8 cellular contexts compared by ENCODE assay signal in genomic region chr7:138459300-138460175, GRCh38. TPM values are rescaled to one million over a fixed set of nuclear protein-coding genes. Genes with fewer than 3 reads are reported as not detected.
DNase-seq lines count a peak whose midpoint lies in the region; FAIRE-seq and TF ChIP-seq lines count a peak whose summit lies in the region.

No MANE protein-coding gene starts in this region.

- DNase-seq in H54 (ENCODE audit: insufficient read length, low spot score) (peak; percentile 90), LoVo (ENCODE audit: low spot score) (peak; percentile 100), RPMI7951 (ENCODE audit: low read depth) (peak; percentile 96), foreskin fibroblast (peak; percentile 98 to 99), neural crest cell (ENCODE audit: low read depth, low spot score) (peak; percentile 92)
- DNase-seq in activated T-helper 9 cell treated with anti-CD3 and anti-CD28 coated beads, Interleukin-2, amount 50 U/mL, for 16 hours (ENCODE audit: low read depth), result peak; percentile 98

- H3K9me3 Mint-ChIP-seq in neural crest cell, result peaks cover 2% of the 10 kb centered on the region

- no peak for TF ChIP-seq POLR2A in H54 (IDR thresholded peaks at IDR 0.05; ENCODE audit: low read depth, low read length)

- H3K27ac ChIP-seq in DOHH2 (ENCODE audit: low read depth, low read length) (peak overlapping the region; percentile 31), stomach smooth muscle (ENCODE audit: low read length) (no peak overlapping the region)

- H3K4me3 ChIP-seq in DOHH2 (ENCODE audit: low read length), result peak overlapping the region; percentile 72
- H3K4me3 ChIP-seq in foreskin fibroblast (ENCODE audit: low read depth in 1 of 2, low read length in 2 of 2), result peak overlapping the region; percentile 44 to 70
- peak overlapping the region; percentile 65 to 84 for H3K4me3 ChIP-seq in stomach smooth muscle (ENCODE audit: low read length in 2 of 2)

- peaks cover 3% of the 10 kb centered on the region; the same call in 1 of the 2 replicates for H3F3A ChIP-seq in DOHH2 (ENCODE audit: control insufficient read depth, insufficient read depth)

- no peaks in the 10 kb centered on the region for H3K9me2 ChIP-seq in DOHH2 (replicated peaks; ENCODE audit: control insufficient read depth, low read length)

- H3K4me2 ChIP-seq in DOHH2 (ENCODE audit: low read length), result peak overlapping the region; percentile 82

- peaks cover 6% of the 10 kb centered on the region for H4K20me1 ChIP-seq in DOHH2 (ENCODE audit: control insufficient read depth, insufficient read depth, low read depth, low read length)

- H3K9me3 ChIP-seq in DOHH2 (ENCODE audit: control insufficient read depth, insufficient read depth, low read length), result 0 out of 2 replicates have a peak, but pooled peaks cover 2% of the 10 kb centered on the region
- H3K9me3 ChIP-seq in stomach smooth muscle (ENCODE audit: control insufficient read depth in 2 of 2, low read length in 2 of 2), result no peaks in the 10 kb centered on the region

- H3K4me1 Mint-ChIP-seq in neural crest cell, result peaks cover 36% of the 10 kb centered on the region

- H3K79me2 ChIP-seq in DOHH2 (ENCODE audit: control insufficient read depth, low read length), result peaks cover 38% of the 10 kb centered on the region

- TF ChIP-seq CTCF in DOHH2 (IDR thresholded peaks at IDR 0.05; ENCODE audit: low read depth, low read length, poor library complexity, severe bottlenecking), result peak; percentile 34
- no peak for TF ChIP-seq CTCF in foreskin fibroblast (IDR thresholded peaks at IDR 0.05; ENCODE audit: low read depth, low read length)
- TF ChIP-seq CTCF in neural crest cell (conservative IDR thresholded peaks at IDR 0.05), result peak; percentile 59

- H3K4me1 ChIP-seq in DOHH2 (ENCODE audit: control insufficient read depth, low read length) (peaks cover 19% of the 10 kb centered on the region), stomach smooth muscle (ENCODE audit: control insufficient read depth, insufficient read depth, low read length) (peaks cover 10% of the 10 kb centered on the region)

- no peaks in the 10 kb centered on the region for H3K27me3 Mint-ChIP-seq in neural crest cell (ENCODE audit: low read depth)

- H3K4me3 Mint-ChIP-seq in neural crest cell, result peak overlapping the region; percentile 88

- peak overlapping the region; percentile 45 for H3K27ac Mint-ChIP-seq in neural crest cell (ENCODE audit: unreplicated experiment)

- peak; percentile 33 for FAIRE-seq in H54 (lab: Jason Lieb, UNC)

- peaks cover 13% of the 10 kb centered on the region for H3K36me3 Mint-ChIP-seq in neural crest cell (ENCODE audit: low read depth)

- H3K27me3 ChIP-seq in DOHH2 (ENCODE audit: control insufficient read depth, low read length) (no peaks in the 10 kb centered on the region), stomach smooth muscle (ENCODE audit: control insufficient read depth in 1 of 2, insufficient read depth in 2 of 2, low read length in 2 of 2) (no peaks in the 10 kb centered on the region)

- no peak overlapping the region for H3K9ac ChIP-seq in stomach smooth muscle (ENCODE audit: low read length in 2 of 2)

- peaks cover 15% of the 10 kb centered on the region for H3K36me3 ChIP-seq in DOHH2 (ENCODE audit: control insufficient read depth, low read length)
- H3K36me3 ChIP-seq in stomach smooth muscle (ENCODE audit: control insufficient read depth in 2 of 2, insufficient read depth in 2 of 2, low read length in 2 of 2), result no peaks in the 10 kb centered on the region

RNA-seq across cellular contexts. Expression of gene TRIM24, which starts 0.5 kb away (rescaled TPM):
- total RNA-seq in RPMI7951 (2014; rRNA removed; shearing (Covaris generic)), result 18.3 and 25.6 TPM in 2 replicates
- 93.8 and 94.0 TPM in 2 replicates for total RNA-seq in neural crest cell
